18 cellular contexts compared by ENCODE assay signal in genomic region chr13:51269039-51269438, GRCh38. TPM values are rescaled to one million over a fixed set of nuclear protein-coding genes. Genes with fewer than 3 reads are reported as not detected.
DNase-seq lines count a peak whose midpoint lies in the region; ATAC-seq and TF ChIP-seq lines count a peak whose summit lies in the region.
"Had no signal": no experiment of that assay in that cellular context is flagged by ENCODE, and none has a peak within 500 bp of the region (broad histone marks: within the 10 kb centered on the region; RNA-seq: fewer than 3 reads in every experiment).

No MANE protein-coding gene starts in this region.

- no peaks in the 10 kb centered on the region for H3K27me3 Mint-ChIP-seq in chondrocyte (ENCODE audit: low read depth)
- no peaks in the 10 kb centered on the region for H3K27me3 Mint-ChIP-seq in CD8-positive, alpha-beta T cell (ENCODE audit: low read depth)

- peak; percentile 18 for DNase-seq in AG08395 (ENCODE audit: low spot score)
- DNase-seq in HK-2 (ENCODE audit: unreplicated experiment), result peak; percentile 6
- DNase-seq in chondrocyte (ENCODE audit: low spot score), result no peak
- DNase-seq in kidney glomerular epithelial cell (lab: John Stamatoyannopoulos, UW), result peak; percentile 28
- no peak for DNase-seq in CD8-positive, alpha-beta T cell
- no peak for DNase-seq in erythroblast (lab: John Stamatoyannopoulos, UW)
- DNase-seq in dedifferentiated amniotic fluid mesenchymal stem cell (ENCODE audit: extremely low spot score), result no peak
- DNase-seq: activated CD4-positive, CD25-positive, alpha-beta regulatory T cell treated with anti-CD3 and anti-CD28 coated beads, Interleukin-2, amount 50 U/mL, for 72 hours; CD4-positive, alpha-beta T cell; NCI-H526 treated with DMSO at 0.1 percent for 48 hours; tibial artery had no signal

- ATAC-seq in CD8-positive, alpha-beta T cell, result no peak
- no peak for ATAC-seq in HG02840 (IDR thresholded peaks at IDR 0.05; ENCODE audit: low FRiP score, unreplicated experiment)
- ATAC-seq: A549; gastroesophageal sphincter; left lobe of liver; stimulated activated effector memory CD8-positive, alpha-beta T cell treated with anti-CD3 and anti-CD28 coated beads, Interleukin-12 subunit alpha, Interleukin-12 subunit beta, amount 100 ng/mL, for 72 hours had no signal

- H3K36me3 ChIP-seq in CD8-positive, alpha-beta T cell (ENCODE audit: insufficient read depth, low read length), result no peaks in the 10 kb centered on the region
- H3K36me3 ChIP-seq: SJSA1, tibial artery had no signal

- H3K4me1 Mint-ChIP-seq in chondrocyte (ENCODE audit: low read depth), result peaks cover 33% of the 10 kb centered on the region
- H3K4me1 Mint-ChIP-seq in CD8-positive, alpha-beta T cell (ENCODE audit: low read depth), result no peaks in the 10 kb centered on the region
- H3K4me1 Mint-ChIP-seq: stimulated activated effector memory CD8-positive, alpha-beta T cell treated with anti-CD3 and anti-CD28 coated beads, Interleukin-12 subunit alpha, Interleukin-12 subunit beta, amount 100 ng/mL, for 72 hours had no signal

- H3K9me3 ChIP-seq in CD8-positive, alpha-beta T cell (ENCODE audit: low read length), result no peaks in the 10 kb centered on the region
- H3K9me3 ChIP-seq: A549, gastroesophageal sphincter, SJSA1, tibial artery had no signal

- peak overlapping the region; percentile 70 for H3K27ac Mint-ChIP-seq in chondrocyte (ENCODE audit: unreplicated experiment)
- no peak overlapping the region for H3K27ac Mint-ChIP-seq in CD8-positive, alpha-beta T cell
- H3K27ac Mint-ChIP-seq: CD4-positive, alpha-beta T cell; endodermal cell; stimulated activated effector memory CD8-positive, alpha-beta T cell treated with anti-CD3 and anti-CD28 coated beads, Interleukin-12 subunit alpha, Interleukin-12 subunit beta, amount 100 ng/mL, for 72 hours had no signal

- no peak overlapping the region for H3K27ac ChIP-seq in CD8-positive, alpha-beta T cell (ENCODE audit: low read depth, low read length)
- H3K27ac ChIP-seq: A549, gastroesophageal sphincter, SJSA1, tibial artery had no signal

- no peak overlapping the region for H3K4me3 Mint-ChIP-seq in chondrocyte (ENCODE audit: unreplicated experiment)
- H3K4me3 Mint-ChIP-seq in CD8-positive, alpha-beta T cell, result no peak overlapping the region
- H3K4me3 Mint-ChIP-seq: CD4-positive, alpha-beta T cell; endodermal cell; stimulated activated effector memory CD8-positive, alpha-beta T cell treated with anti-CD3 and anti-CD28 coated beads, Interleukin-12 subunit alpha, Interleukin-12 subunit beta, amount 100 ng/mL, for 72 hours had no signal

- POLR2A ChIA-PET in CD8-positive, alpha-beta T cell (lab: Charles Lee), result no interaction called here

- no peaks in the 10 kb centered on the region for H3K27me3 ChIP-seq in CD8-positive, alpha-beta T cell (ENCODE audit: insufficient read depth, low read length)
- H3K27me3 ChIP-seq: gastroesophageal sphincter, SJSA1, tibial artery had no signal

- no peaks in the 10 kb centered on the region for H3K36me3 Mint-ChIP-seq in chondrocyte (ENCODE audit: low read depth)
- no peaks in the 10 kb centered on the region for H3K36me3 Mint-ChIP-seq in CD8-positive, alpha-beta T cell
- H3K36me3 Mint-ChIP-seq: stimulated activated effector memory CD8-positive, alpha-beta T cell treated with anti-CD3 and anti-CD28 coated beads, Interleukin-12 subunit alpha, Interleukin-12 subunit beta, amount 100 ng/mL, for 72 hours had no signal

- CTCF ChIA-PET in CD8-positive, alpha-beta T cell (lab: Charles Lee), result interaction anchor here (2.0 kb wide), 1 partner anchor 18 kb away, joined by 19 read pairs; no protein-coding TSS in a partner anchor

- TF ChIP-seq CTCF in chondrocyte (IDR thresholded peaks at IDR 0.05), result no peak
- no peak for TF ChIP-seq CTCF in CD8-positive, alpha-beta T cell (IDR thresholded peaks at IDR 0.05)

- TF ChIP-seq POLR2A in erythroblast (IDR thresholded peaks at IDR 0.05; ENCODE audit: low read length), result no peak

- no peaks in the 10 kb centered on the region for H3K9me3 Mint-ChIP-seq in chondrocyte (ENCODE audit: low read depth)
- H3K9me3 Mint-ChIP-seq in CD8-positive, alpha-beta T cell, result no peaks in the 10 kb centered on the region
- H3K9me3 Mint-ChIP-seq: CD4-positive, alpha-beta T cell; endodermal cell; stimulated activated effector memory CD8-positive, alpha-beta T cell treated with anti-CD3 and anti-CD28 coated beads, Interleukin-12 subunit alpha, Interleukin-12 subunit beta, amount 100 ng/mL, for 72 hours had no signal

- H3K4me1 ChIP-seq in CD8-positive, alpha-beta T cell (ENCODE audit: insufficient read depth, low read length), result no peaks in the 10 kb centered on the region
- H3K4me1 ChIP-seq: A549 had no signal

- intact Hi-C loops in CD8-positive, alpha-beta T cell (cut with DNase I, micrococcal nuclease), result no loop called here

- H3K4me3 ChIP-seq in CD8-positive, alpha-beta T cell (ENCODE audit: low read depth, low read length), result no peak overlapping the region
- H3K4me3 ChIP-seq: A549, gastroesophageal sphincter, SJSA1, tibial artery had no signal

RNA-seq across cellular contexts. Expression of gene FAM124A, which starts 46.8 kb away (rescaled TPM):
- 1.0 to 2.4 TPM (median 2.3 TPM) in 3 replicates for total RNA-seq in chondrocyte
- total RNA-seq in CD8-positive, alpha-beta T cell, result under 1 TPM in 1 of 2 experiments, not detected in 1; 0.11 TPM
- total RNA-seq: CD4-positive, alpha-beta T cell had no signal

Comparison
In these comparisons a context has a peak if more than half of its experiments do, and no peak if none do; other contexts are left out.
1. DNase-seq: peak in AG08395 (single experiment), HK-2 (single experiment) and kidney glomerular epithelial cell (single experiment); none in chondrocyte (single experiment), CD8-positive, alpha-beta T cell (0 of 7), erythroblast (0 of 2) and dedifferentiated amniotic fluid mesenchymal stem cell (single experiment).